9 cellular contexts compared by ENCODE assay signal in the genomic region with DNA sequence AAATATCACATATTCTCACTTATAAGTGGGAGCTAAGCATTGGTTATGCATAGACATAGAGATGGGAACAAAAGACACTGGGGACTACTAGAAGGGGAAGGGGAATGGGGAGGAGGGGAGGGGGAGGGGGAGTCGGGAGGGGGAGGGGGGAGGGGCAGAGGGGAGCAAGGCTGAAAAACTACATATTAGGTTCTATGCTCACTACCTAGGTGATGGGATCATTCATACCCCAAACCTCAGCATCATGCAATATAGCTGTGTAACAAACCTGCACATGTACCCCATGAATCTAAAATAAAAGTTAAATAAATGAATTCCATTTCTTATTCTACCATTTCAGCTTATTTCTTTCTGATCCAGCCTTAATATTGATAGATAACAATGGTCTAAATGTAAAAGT. TPM values are rescaled to one million over a fixed set of nuclear protein-coding genes. Genes with fewer than 3 reads are reported as not detected.
"Had no signal": no experiment of that assay in that cellular context is flagged by ENCODE, and none has a peak within 500 bp of the region (broad histone marks: within the 10 kb centered on the region; RNA-seq: fewer than 3 reads in every experiment).

No MANE protein-coding gene starts in this region.

- FAIRE-seq: G401.6, GM12878, GM12891, GM12892, GM18507, GM19239 had no signal

- DNase-seq: GDM1, GF-D8 had no signal

- H3K4me3 ChIP-seq: GM12878 had no signal

- ATAC-seq: GM12878 had no signal

RNA-seq across cellular contexts. Expression of a gene that starts 21.9 kb away (rescaled TPM):
- total RNA-seq: G401, GM12878 had no signal
- polyA plus RNA-seq: GM12878 had no signal
